ENCODE assay signal across 36 cellular contexts in genomic region chr19:31943778-31944177, GRCh38.
"Had no signal": no experiment of that assay in that cellular context is flagged by ENCODE, and none has a peak within 500 bp of the region (broad histone marks: within the 10 kb centered on the region; RNA-seq: fewer than 3 reads in every experiment).

No MANE protein-coding gene starts in this region.

- ATAC-seq: activated CD8-positive, alpha-beta T cell treated with anti-CD3 and anti-CD28 coated beads for 36 hours; activated naive CD8-positive, alpha-beta T cell treated with anti-CD3 and anti-CD28 coated beads, Interleukin-2, amount 50 U/mL, for 24 hours had no signal

- H3K9me3 ChIP-seq: ascending aorta had no signal

- H3K36me3 Mint-ChIP-seq: activated CD4-positive, alpha-beta memory T cell treated with anti-CD3 and anti-CD28 coated beads for 36 hours; activated naive CD4-positive, alpha-beta T cell treated with anti-CD3 and anti-CD28 coated beads, Interleukin-2, amount 10 ng/mL, durations not matched to agents 7 days and 5 days; activated naive CD4-positive, alpha-beta T cell treated with anti-CD3 and anti-CD28 coated beads, Interleukin-2, amount 50 U/mL, for 24 hours; activated naive CD8-positive, alpha-beta T cell; activated naive CD8-positive, alpha-beta T cell treated with anti-CD3 and anti-CD28 coated beads, Interleukin-2, amount 10 ng/mL, durations not matched to agents 7 days and 5 days; brain had no signal

- H3K27me3 Mint-ChIP-seq: activated B cell treated with CpG ODN at 0.5 μM for 24 hours; activated CD4-positive, alpha-beta memory T cell treated with anti-CD3 and anti-CD28 coated beads for 36 hours; activated CD4-positive, alpha-beta T cell treated with anti-CD3 and anti-CD28 coated beads, Interleukin-2, amount 10 ng/mL, durations not matched to agents 24 days and 14 days; activated CD8-positive, alpha-beta T cell treated with anti-CD3 and anti-CD28 coated beads for 36 hours; activated naive CD4-positive, alpha-beta T cell treated with anti-CD3 and anti-CD28 coated beads, Interleukin-2, amount 10 ng/mL, durations not matched to agents 7 days and 5 days; activated naive CD4-positive, alpha-beta T cell treated with anti-CD3 and anti-CD28 coated beads, Interleukin-2, amount 50 U/mL, for 24 hours; activated naive CD8-positive, alpha-beta T cell treated with anti-CD3 and anti-CD28 coated beads, Interleukin-2, amount 10 ng/mL, durations not matched to agents 7 days and 5 days; activated naive CD8-positive, alpha-beta T cell treated with anti-CD3 and anti-CD28 coated beads, Interleukin-2, amount 50 U/mL, for 24 hours; activated T-cell treated with anti-CD3 and anti-CD28 coated beads, Interleukin-2, amount 50 U/mL, for 24 hours; brain; central memory CD8-positive, alpha-beta T cell had no signal

- FAIRE-seq: bronchial epithelial cell, TTC549 had no signal

- H3K4me3 ChIP-seq: ascending aorta, cardiac muscle cell had no signal

- H3K27me3 ChIP-seq: ascending aorta, cardiac muscle cell had no signal

- H3K27ac Mint-ChIP-seq: activated B cell treated with CpG ODN at 0.5 μM for 24 hours; activated CD4-positive, alpha-beta memory T cell treated with anti-CD3 and anti-CD28 coated beads for 36 hours; activated CD4-positive, alpha-beta T cell treated with anti-CD3 and anti-CD28 coated beads, Interleukin-2, amount 10 ng/mL, durations not matched to agents 24 days and 14 days; activated CD8-positive, alpha-beta T cell treated with anti-CD3 and anti-CD28 coated beads for 36 hours; activated naive CD4-positive, alpha-beta T cell treated with anti-CD3 and anti-CD28 coated beads, Interleukin-2, amount 10 ng/mL, durations not matched to agents 7 days and 5 days; activated naive CD4-positive, alpha-beta T cell treated with anti-CD3 and anti-CD28 coated beads, Interleukin-2, amount 50 U/mL, for 24 hours; activated naive CD8-positive, alpha-beta T cell; activated naive CD8-positive, alpha-beta T cell treated with anti-CD3 and anti-CD28 coated beads, Interleukin-2, amount 10 ng/mL, durations not matched to agents 7 days and 5 days; activated naive CD8-positive, alpha-beta T cell treated with anti-CD3 and anti-CD28 coated beads, Interleukin-2, amount 50 U/mL, for 24 hours; activated T-cell treated with anti-CD3 and anti-CD28 coated beads, Interleukin-2, amount 50 U/mL, for 24 hours; activated T-helper 2 cell treated with anti-CD3 and anti-CD28 coated beads, Interferon-gamma antibody, Interleukin-2, Interleukin-4, amounts not matched to agents 10 μg/mL and 5 μg/mL and 100 μg/mL, durations not matched to agents 14 hours and 24 hours and 36 hours; T-helper 1 cell treated with Interleukin-12 subunit alpha and Interleukin-12 subunit beta and Interleukin-4 antibody, amounts not matched to agents 30 μg/mL and 1 μg/mL, for 36 hours; T-helper 2 cell treated with Interferon-gamma antibody and Interleukin-4, amounts not matched to agents 5 μg/mL and 100 μg/mL, for 36 hours had no signal

- H3K27ac ChIP-seq: ascending aorta, cardiac muscle cell, VCaP had no signal

- H3K36me3 ChIP-seq: ascending aorta, cardiac muscle cell had no signal

- H3K4me3 Mint-ChIP-seq: activated B cell treated with CpG ODN at 0.5 μM for 24 hours; activated CD4-positive, alpha-beta memory T cell treated with anti-CD3 and anti-CD28 coated beads for 36 hours; activated CD4-positive, alpha-beta T cell treated with anti-CD3 and anti-CD28 coated beads, Interleukin-2, amount 10 ng/mL, durations not matched to agents 24 days and 14 days; activated CD8-positive, alpha-beta T cell treated with anti-CD3 and anti-CD28 coated beads for 36 hours; activated naive CD4-positive, alpha-beta T cell treated with anti-CD3 and anti-CD28 coated beads, Interleukin-2, amount 10 ng/mL, durations not matched to agents 7 days and 5 days; activated naive CD4-positive, alpha-beta T cell treated with anti-CD3 and anti-CD28 coated beads, Interleukin-2, amount 50 U/mL, for 24 hours; activated naive CD8-positive, alpha-beta T cell; activated naive CD8-positive, alpha-beta T cell treated with anti-CD3 and anti-CD28 coated beads, Interleukin-2, amount 10 ng/mL, durations not matched to agents 7 days and 5 days; activated naive CD8-positive, alpha-beta T cell treated with anti-CD3 and anti-CD28 coated beads, Interleukin-2, amount 50 U/mL, for 24 hours; activated T-cell treated with anti-CD3 and anti-CD28 coated beads, Interleukin-2, amount 50 U/mL, for 24 hours; central memory CD8-positive, alpha-beta T cell; T-helper 1 cell treated with Interleukin-12 subunit alpha and Interleukin-12 subunit beta and Interleukin-4 antibody, amounts not matched to agents 30 μg/mL and 1 μg/mL, for 36 hours; T-helper 2 cell treated with Interferon-gamma antibody and Interleukin-4, amounts not matched to agents 5 μg/mL and 100 μg/mL, for 36 hours had no signal

- H3K4me1 ChIP-seq: ascending aorta had no signal

- H3K4me1 Mint-ChIP-seq: activated B cell treated with CpG ODN at 0.5 μM for 24 hours; activated CD4-positive, alpha-beta T cell treated with anti-CD3 and anti-CD28 coated beads, Interleukin-2, amount 10 ng/mL, durations not matched to agents 24 days and 14 days; activated naive CD4-positive, alpha-beta T cell treated with anti-CD3 and anti-CD28 coated beads, Interleukin-2, amount 10 ng/mL, durations not matched to agents 7 days and 5 days; activated naive CD4-positive, alpha-beta T cell treated with anti-CD3 and anti-CD28 coated beads, Interleukin-2, amount 50 U/mL, for 24 hours; activated naive CD8-positive, alpha-beta T cell treated with anti-CD3 and anti-CD28 coated beads, Interleukin-2, amount 10 ng/mL, durations not matched to agents 7 days and 5 days; activated naive CD8-positive, alpha-beta T cell treated with anti-CD3 and anti-CD28 coated beads, Interleukin-2, amount 50 U/mL, for 24 hours; central memory CD8-positive, alpha-beta T cell had no signal

- DNase-seq: activated B cell treated with CpG ODN at 0.5 μM for 24 hours; activated CD4-positive, alpha-beta memory T cell treated with anti-CD3 and anti-CD28 coated beads for 36 hours; activated CD4-positive, alpha-beta T cell treated with anti-CD3 and anti-CD28 coated beads for 4 hours; activated CD4-positive, alpha-beta T cell treated with anti-CD3 and anti-CD28 coated beads, Interleukin-2, amount 10 ng/mL, durations not matched to agents 24 days and 14 days; activated CD4-positive, alpha-beta T cell treated with anti-CD3 and anti-CD28 coated beads, Interleukin-2, amount 50 U/mL, for 1 hour; activated CD4-positive, alpha-beta T cell treated with anti-CD3 and anti-CD28 coated beads, Interleukin-2, amount 50 U/mL, for 4 hours; activated CD4-positive, CD25-positive, alpha-beta regulatory T cell treated with anti-CD3 and anti-CD28 coated beads, Interleukin-2, amount 50 U/mL, for 72 hours; activated CD8-positive, alpha-beta memory T cell treated with anti-CD3 and anti-CD28 coated beads, Interleukin-2, amount 50 U/mL, for 48 hours; activated CD8-positive, alpha-beta T cell treated with anti-CD3 and anti-CD28 coated beads for 36 hours; activated effector memory CD4-positive, alpha-beta T cell treated with Interleukin-2 at 50 U/mL for 16 hours; activated gamma-delta T cell; activated naive CD4-positive, alpha-beta T cell treated with anti-CD3 and anti-CD28 coated beads, Interleukin-2, amount 10 ng/mL, durations not matched to agents 7 days and 5 days; activated naive CD4-positive, alpha-beta T cell treated with Interleukin-2 at 50 U/mL for 16 hours; activated naive CD8-positive, alpha-beta T cell treated with anti-CD3 and anti-CD28 coated beads, Interleukin-2, amount 10 ng/mL, durations not matched to agents 7 days and 5 days; activated naive CD8-positive, alpha-beta T cell treated with anti-CD3 and anti-CD28 coated beads, Interleukin-2, amount 50 U/mL, for 24 hours; activated T-cell treated with anti-CD3 and anti-CD28 coated beads, Interleukin-2, amount 50 U/mL, for 24 hours; activated T-cell treated with anti-CD3 and anti-CD28 coated beads, Interleukin-2, amount 50 U/mL, for 48 hours; amygdala; anterior cingulate cortex; caudate nucleus; cerebellar nuclear complex; T-helper 1 cell; T-helper 2 cell; T-helper 9 cell had no signal

- H3K9me3 Mint-ChIP-seq: activated CD4-positive, alpha-beta T cell treated with anti-CD3 and anti-CD28 coated beads, Interleukin-2, amount 10 ng/mL, durations not matched to agents 24 days and 14 days; activated CD8-positive, alpha-beta T cell treated with anti-CD3 and anti-CD28 coated beads for 36 hours; activated naive CD4-positive, alpha-beta T cell treated with anti-CD3 and anti-CD28 coated beads, Interleukin-2, amount 50 U/mL, for 24 hours; activated naive CD8-positive, alpha-beta T cell treated with anti-CD3 and anti-CD28 coated beads, Interleukin-2, amount 50 U/mL, for 24 hours; brain; central memory CD8-positive, alpha-beta T cell; T-helper 1 cell treated with Interleukin-12 subunit alpha and Interleukin-12 subunit beta and Interleukin-4 antibody, amounts not matched to agents 30 μg/mL and 1 μg/mL, for 36 hours had no signal
